ENCODE assay signal across 25 cellular contexts in genomic region chr17:75959046-75959838, GRCh38. TPM values are rescaled to one million over a fixed set of nuclear protein-coding genes. Genes with fewer than 3 reads are reported as not detected.
A peak's percentile ranks its signal among the peaks of the same experiment; 100 is the strongest.
DNase-seq lines count a peak whose midpoint lies in the region; ATAC-seq, FAIRE-seq and TF ChIP-seq lines count a peak whose summit lies in the region.
"Had no signal": no experiment of that assay in that cellular context is flagged by ENCODE, and none has a peak within 500 bp of the region (broad histone marks: within the 10 kb centered on the region; RNA-seq: fewer than 3 reads in every experiment).

No MANE protein-coding gene starts in this region.

- TF ChIP-seq CTCF in 22Rv1 (IDR thresholded peaks at IDR 0.05) (no peak), OCI-LY1 (IDR thresholded peaks at IDR 0.05; ENCODE audit: low read length) (no peak), mesothelial cell of epicardium (IDR thresholded peaks at IDR 0.05; ENCODE audit: unreplicated experiment) (no peak)

- H3K9me2 ChIP-seq in OCI-LY1 (ENCODE audit: low read depth, low read length) = no peaks in the 10 kb centered on the region

- peaks cover 20% of the 10 kb centered on the region for H3K36me3 Mint-ChIP-seq in mesothelial cell of epicardium
- H3K36me3 Mint-ChIP-seq: natural killer cell had no signal

- no peaks in the 10 kb centered on the region for H3K79me2 ChIP-seq in OCI-LY1 (ENCODE audit: insufficient read depth, low read length)

- peak overlapping the region; percentile 77 for H3K27ac Mint-ChIP-seq in mesothelial cell of epicardium
- H3K27ac Mint-ChIP-seq: memory B cell, natural killer cell, T-cell had no signal

- ATAC-seq in GM21447 (IDR thresholded peaks at IDR 0.05; ENCODE audit: unreplicated experiment) (no peak), HG02885 (IDR thresholded peaks at IDR 0.05; ENCODE audit: poor library complexity, unreplicated experiment) (no peak), HG03108 (IDR thresholded peaks at IDR 0.05; ENCODE audit: unreplicated experiment) (no peak)
- ATAC-seq: natural killer cell, T-cell had no signal

- peaks cover 15% of the 10 kb centered on the region for H3K4me1 ChIP-seq in OCI-LY1 (ENCODE audit: insufficient read depth, low read length, severe bottlenecking)
- H3K4me1 ChIP-seq: uterus had no signal

- H3K27ac ChIP-seq in 22Rv1 = peak overlapping the region; percentile 87
- peak overlapping the region; percentile 26 for H3K27ac ChIP-seq in OCI-LY1 (ENCODE audit: low read depth, low read length, poor library complexity, severe bottlenecking)
- H3K27ac ChIP-seq: heart left ventricle had no signal

- FAIRE-seq in endometrium (lab: Jason Lieb, UNC) = peak; percentile 37
- FAIRE-seq: GM12891 had no signal

- H3F3A ChIP-seq in OCI-LY1 (ENCODE audit: insufficient read depth, low read length) = no peaks in the 10 kb centered on the region

- no peaks in the 10 kb centered on the region for H3K9me3 ChIP-seq in OCI-LY1 (ENCODE audit: low read length)
- H3K9me3 ChIP-seq: heart left ventricle, spleen, uterus had no signal

- peak overlapping the region; percentile 24; the same call in 1 of the 2 replicates for H3K4me2 ChIP-seq in OCI-LY1 (ENCODE audit: low read length)

- H3K4me3 Mint-ChIP-seq in mesothelial cell of epicardium = no peak overlapping the region
- H3K4me3 Mint-ChIP-seq: CD14-positive monocyte, memory B cell, natural killer cell, T-cell had no signal

- DNase-seq in mesothelial cell of epicardium (ENCODE audit: low spot score in 2 of 2, unreplicated experiment in 2 of 2) = no peak
- DNase-seq in activated CD4-positive, alpha-beta T cell treated with anti-CD3 and anti-CD28 coated beads for 4 hours = no peak
- DNase-seq: activated CD4-positive, alpha-beta T cell treated with anti-CD3 and anti-CD28 coated beads, Interleukin-2, amount 50 U/mL, for 1 hour; activated CD8-positive, alpha-beta memory T cell treated with anti-CD3 and anti-CD28 coated beads, Interleukin-2, amount 50 U/mL, for 48 hours; anterior cingulate cortex; DMS153; effector memory CD4-positive, alpha-beta T cell; heart left ventricle; islet precursor cell; natural killer cell; NCI-H1105; NCI-H510A treated with DMSO at 0.1 percent for 48 hours; spleen; substantia nigra; T-cell; uterus had no signal

- H4K20me1 ChIP-seq in OCI-LY1 (ENCODE audit: insufficient read depth, low read length) = no peaks in the 10 kb centered on the region

- no peak overlapping the region for H2AFZ ChIP-seq in OCI-LY1 (ENCODE audit: low read length)

- peaks cover 20% of the 10 kb centered on the region for H3K4me1 Mint-ChIP-seq in mesothelial cell of epicardium

- no peak overlapping the region; the same call in 1 of the 2 replicates for H3K9ac ChIP-seq in OCI-LY1 (ENCODE audit: low read length)

- no peak overlapping the region for H3K4me3 ChIP-seq in OCI-LY1 (ENCODE audit: low read depth, low read length, poor library complexity, severe bottlenecking)
- H3K4me3 ChIP-seq: heart left ventricle, spleen, uterus had no signal

- no peaks in the 10 kb centered on the region for H3K27me3 Mint-ChIP-seq in mesothelial cell of epicardium (ENCODE audit: low read depth)
- H3K27me3 Mint-ChIP-seq: memory B cell, T-cell had no signal

- H3K27me3 ChIP-seq in OCI-LY1 (ENCODE audit: insufficient read depth, low read length) = no peaks in the 10 kb centered on the region
- H3K27me3 ChIP-seq: heart left ventricle, spleen, uterus had no signal

- no peaks in the 10 kb centered on the region for H3K9me3 Mint-ChIP-seq in mesothelial cell of epicardium
- H3K9me3 Mint-ChIP-seq: CD14-positive monocyte, memory B cell, natural killer cell, T-cell had no signal

- H3K36me3 ChIP-seq in OCI-LY1 (ENCODE audit: insufficient read depth, low read length) = peaks cover 23% of the 10 kb centered on the region
- H3K36me3 ChIP-seq: uterus had no signal

RNA-seq across cellular contexts. Expression of gene FBF1, which starts 18.4 kb away (rescaled TPM):
- 22.4 to 24.6 TPM (median 23.4 TPM) in 3 replicates for total RNA-seq in mesothelial cell of epicardium

RNA-seq across cellular contexts. Expression of gene ACOX1, which starts 19.7 kb away (rescaled TPM):
- 52.2 to 57.5 TPM (median 54.3 TPM) in 3 replicates for total RNA-seq in mesothelial cell of epicardium

RNA-seq across cellular contexts. Expression of gene TEN1, which starts 19.8 kb away (rescaled TPM):
- total RNA-seq in mesothelial cell of epicardium = 35.5 to 39.4 TPM (median 37.5 TPM) in 3 replicates

RNA-seq across cellular contexts. Expression of gene CDK3, which starts 41.4 kb away (rescaled TPM):
- total RNA-seq in mesothelial cell of epicardium = 34.7 to 36.5 TPM (median 34.9 TPM) in 3 replicates

RNA-seq across cellular contexts. Expression of gene MRPL38, which starts 54.6 kb away (rescaled TPM):
- total RNA-seq in mesothelial cell of epicardium = 77.8 to 91.1 TPM (median 82.2 TPM) in 3 replicates
